ENCODE assay signal across 7 cellular contexts in the genomic region with DNA sequence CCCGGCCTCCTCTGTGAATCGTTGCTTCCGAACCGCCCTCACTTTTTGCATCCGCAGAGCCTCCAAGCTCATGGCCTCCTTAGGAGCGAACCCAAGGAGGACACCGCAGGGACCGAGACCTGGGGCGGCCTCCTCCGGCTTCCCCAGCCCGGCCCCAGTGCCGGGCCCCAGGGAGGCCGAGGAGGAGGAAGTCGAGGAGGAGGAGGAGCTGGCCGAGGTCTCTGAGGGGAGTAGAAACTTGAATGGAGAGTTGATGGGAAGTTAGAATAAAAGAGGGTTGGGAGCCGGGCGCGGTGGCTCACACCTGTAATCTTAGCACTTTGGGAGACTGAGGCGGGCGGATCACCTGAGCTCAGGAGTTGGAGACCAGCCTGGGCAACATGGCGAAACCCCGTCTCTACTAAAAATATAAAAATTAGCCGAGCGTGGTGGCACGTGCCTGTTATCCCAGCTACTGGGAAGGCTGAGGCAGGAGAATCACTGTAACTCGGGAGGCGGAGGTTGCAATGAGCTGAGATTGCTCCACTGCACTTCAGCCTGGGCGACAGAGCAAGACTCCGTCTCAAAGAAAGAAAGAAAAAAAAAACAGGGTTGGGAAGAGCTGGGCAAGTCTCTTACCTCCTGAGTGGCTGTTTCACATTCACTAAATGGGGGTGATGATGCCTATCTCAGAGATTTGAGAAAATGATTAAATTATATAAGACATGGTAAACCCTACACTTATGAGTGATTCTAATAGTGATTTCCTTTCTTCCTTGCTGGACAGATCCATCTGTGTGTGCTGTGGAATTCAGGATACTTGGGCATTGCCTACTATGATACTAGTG. TPM values are rescaled to one million over a fixed set of nuclear protein-coding genes. Genes with fewer than 3 reads are reported as not detected.
A peak's percentile ranks its signal among the peaks of the same experiment; 100 is the strongest.
DNase-seq lines count a peak whose midpoint lies in the region; TF ChIP-seq lines count a peak whose summit lies in the region.
"Had no signal": no experiment of that assay in that cellular context is flagged by ENCODE, and none has a peak within 500 bp of the region (broad histone marks: within the 10 kb centered on the region; RNA-seq: fewer than 3 reads in every experiment).

No MANE protein-coding gene starts in this region.

- peak overlapping the region; percentile 91 for H2AFZ ChIP-seq in parathyroid adenoma

- no peak for DNase-seq in activated naive CD4-positive, alpha-beta T cell treated with anti-CD3 and anti-CD28 coated beads for 36 hours
- no peak for DNase-seq in activated naive CD4-positive, alpha-beta T cell (lab: John Stamatoyannopoulos, UW)
- no peak for DNase-seq in stimulated activated naive CD4-positive, alpha-beta T cell (lab: John Stamatoyannopoulos, UW)
- DNase-seq in NCI-H82 (lab: John Stamatoyannopoulos, UW) = no peak

- no peaks in the 10 kb centered on the region for H3K27me3 ChIP-seq in parathyroid adenoma (ENCODE audit: control insufficient read depth, insufficient read depth, low read length)

- peaks cover 49% of the 10 kb centered on the region for H3K36me3 Mint-ChIP-seq in activated naive CD4-positive, alpha-beta T cell treated with anti-CD3 and anti-CD28 coated beads for 36 hours (ENCODE audit: low read depth)
- H3K36me3 Mint-ChIP-seq in dendritic cell treated with granulocyte-macrophage colony-stimulating factor and Interleukin-4, amounts not matched to agents 40 ng/mL and 50 ng/mL, for 4 days (ENCODE audit: low read depth) = peaks cover 51% of the 10 kb centered on the region

- peaks cover 4% of the 10 kb centered on the region for H3K4me1 ChIP-seq in parathyroid adenoma

- H3K9ac ChIP-seq in parathyroid adenoma = no peak overlapping the region

- peaks cover 45% of the 10 kb centered on the region for H3K4me1 Mint-ChIP-seq in activated naive CD4-positive, alpha-beta T cell treated with anti-CD3 and anti-CD28 coated beads for 36 hours (ENCODE audit: low read depth)
- H3K4me1 Mint-ChIP-seq in dendritic cell treated with granulocyte-macrophage colony-stimulating factor and Interleukin-4, amounts not matched to agents 40 ng/mL and 50 ng/mL, for 4 days (ENCODE audit: low read depth) = peaks cover 62% of the 10 kb centered on the region

- TF ChIP-seq CTCF in parathyroid adenoma (IDR thresholded peaks at IDR 0.05) = no peak

- no peaks in the 10 kb centered on the region for H3K27me3 Mint-ChIP-seq in activated naive CD4-positive, alpha-beta T cell treated with anti-CD3 and anti-CD28 coated beads for 36 hours (ENCODE audit: low read depth)
- no peaks in the 10 kb centered on the region for H3K27me3 Mint-ChIP-seq in dendritic cell treated with granulocyte-macrophage colony-stimulating factor and Interleukin-4, amounts not matched to agents 40 ng/mL and 50 ng/mL, for 4 days

- no peaks in the 10 kb centered on the region for H3K9me3 ChIP-seq in parathyroid adenoma (ENCODE audit: control insufficient read depth, low read length)

- H3K27ac ChIP-seq in parathyroid adenoma = no peak overlapping the region

- peak overlapping the region; percentile 91 for H3K4me3 ChIP-seq in parathyroid adenoma (ENCODE audit: low read depth, low read length)

- H3K36me3 ChIP-seq in parathyroid adenoma (ENCODE audit: control insufficient read depth, insufficient read depth, low read length) = no peaks in the 10 kb centered on the region

- no peaks in the 10 kb centered on the region for H3K79me2 ChIP-seq in parathyroid adenoma

- peak overlapping the region; percentile 93 for H3K27ac Mint-ChIP-seq in activated naive CD4-positive, alpha-beta T cell treated with anti-CD3 and anti-CD28 coated beads for 36 hours
- H3K27ac Mint-ChIP-seq in dendritic cell treated with granulocyte-macrophage colony-stimulating factor and Interleukin-4, amounts not matched to agents 40 ng/mL and 50 ng/mL, for 4 days = peak overlapping the region; percentile 91

- CTCF ChIA-PET in activated naive CD4-positive, alpha-beta T cell treated with anti-CD3 and anti-CD28 coated beads for 36 hours (lab: Charles Lee) = interaction anchor here (1.0 to 2.3 kb wide), 8 partner anchors 11 to 157 kb away, joined by 3 to 11 read pairs (median 6); a partner anchor contains a TSS

- peak overlapping the region; percentile 96 for H3K4me2 ChIP-seq in parathyroid adenoma (ENCODE audit: low read length)

- intact Hi-C loops in activated naive CD4-positive, alpha-beta T cell treated with anti-CD3 and anti-CD28 coated beads for 36 hours (cut with micrococcal nuclease) = no loop called here
- intact Hi-C loops in dendritic cell treated with granulocyte-macrophage colony-stimulating factor and Interleukin-4, amounts not matched to agents 40 ng/mL and 50 ng/mL, for 4 days (cut with micrococcal nuclease) = no loop called here

- no peaks in the 10 kb centered on the region for H3K9me3 Mint-ChIP-seq in activated naive CD4-positive, alpha-beta T cell treated with anti-CD3 and anti-CD28 coated beads for 36 hours
- no peaks in the 10 kb centered on the region for H3K9me3 Mint-ChIP-seq in dendritic cell treated with granulocyte-macrophage colony-stimulating factor and Interleukin-4, amounts not matched to agents 40 ng/mL and 50 ng/mL, for 4 days

- peak overlapping the region; percentile 95 for H3K4me3 Mint-ChIP-seq in activated naive CD4-positive, alpha-beta T cell treated with anti-CD3 and anti-CD28 coated beads for 36 hours
- peak overlapping the region; percentile 87 for H3K4me3 Mint-ChIP-seq in dendritic cell treated with granulocyte-macrophage colony-stimulating factor and Interleukin-4, amounts not matched to agents 40 ng/mL and 50 ng/mL, for 4 days

RNA-seq across cellular contexts. Expression of a gene that starts 0.8 kb away (rescaled TPM):
- total RNA-seq in activated naive CD4-positive, alpha-beta T cell treated with anti-CD3 and anti-CD28 coated beads for 36 hours = 100 to 1,000 TPM; 101 to 105 TPM

RNA-seq across cellular contexts. Expression of a gene that starts 4.3 kb away (rescaled TPM):
- 100 to 1,000 TPM; 348 to 353 TPM for total RNA-seq in activated naive CD4-positive, alpha-beta T cell treated with anti-CD3 and anti-CD28 coated beads for 36 hours

RNA-seq across cellular contexts. Expression of a gene that starts 11.5 kb away (rescaled TPM):
- total RNA-seq in activated naive CD4-positive, alpha-beta T cell treated with anti-CD3 and anti-CD28 coated beads for 36 hours = 10 to 100 TPM in 1 of 2 experiments, 1 to 10 TPM in 1; 8.5 to 11.3 TPM

RNA-seq across cellular contexts. Expression of a gene that starts 17.4 kb away (rescaled TPM):
- under 1 TPM in 1 of 2 experiments, not detected in 1; 0.49 TPM for total RNA-seq in activated naive CD4-positive, alpha-beta T cell treated with anti-CD3 and anti-CD28 coated beads for 36 hours
- total RNA-seq: pulmonary artery endothelial cell had no signal

RNA-seq across cellular contexts. Expression of a gene that starts 19.1 kb away (rescaled TPM):
- not detected for total RNA-seq in activated naive CD4-positive, alpha-beta T cell treated with anti-CD3 and anti-CD28 coated beads for 36 hours
- total RNA-seq: pulmonary artery endothelial cell had no signal
